Comparison of ENCODE assay signal across 2 cellular contexts in the genomic region with DNA sequence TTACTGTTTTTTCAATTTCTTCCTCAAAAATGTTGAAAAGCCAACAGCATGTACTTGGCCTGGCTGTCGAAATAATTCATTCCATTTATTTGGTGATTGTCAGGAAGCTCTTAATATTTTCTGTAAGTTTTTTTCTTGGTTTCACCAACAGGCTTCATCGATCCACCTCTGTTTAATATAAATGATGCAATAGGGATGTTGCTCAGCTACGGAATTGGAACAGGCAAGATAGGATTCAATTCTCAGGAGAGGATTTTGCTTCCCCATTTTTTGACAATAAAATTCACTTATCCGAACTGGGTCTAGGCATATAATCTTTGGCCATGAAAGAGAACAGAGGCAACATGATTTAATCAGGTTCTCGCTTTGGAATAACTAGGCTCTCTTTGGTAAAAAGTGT.
A peak's percentile ranks its signal among the peaks of the same experiment; 100 is the strongest.
TF ChIP-seq lines count a peak whose summit lies in the region.

No MANE protein-coding gene starts in this region.

TF ChIP-seq in K562, 482 proteins besides CTCF, POLR2A, EP300 and RAD21:
- 0 out of 2 replicates have a peak, but pooled peaks have one; percentile 40 for TF ChIP-seq ATF3 (IDR thresholded peaks at IDR 0.05)
- TF ChIP-seq ATF3 (CRISPR knock-in tag; conservative IDR thresholded peaks at IDR 0.05) = no peak
- TF ChIP-seq ZSCAN32 (CRISPR knock-in tag; IDR thresholded peaks at IDR 0.05) = 0 out of 2 replicates have a peak, but pooled peaks have one; percentile 14
- TF ChIP-seq, protein P1, sequence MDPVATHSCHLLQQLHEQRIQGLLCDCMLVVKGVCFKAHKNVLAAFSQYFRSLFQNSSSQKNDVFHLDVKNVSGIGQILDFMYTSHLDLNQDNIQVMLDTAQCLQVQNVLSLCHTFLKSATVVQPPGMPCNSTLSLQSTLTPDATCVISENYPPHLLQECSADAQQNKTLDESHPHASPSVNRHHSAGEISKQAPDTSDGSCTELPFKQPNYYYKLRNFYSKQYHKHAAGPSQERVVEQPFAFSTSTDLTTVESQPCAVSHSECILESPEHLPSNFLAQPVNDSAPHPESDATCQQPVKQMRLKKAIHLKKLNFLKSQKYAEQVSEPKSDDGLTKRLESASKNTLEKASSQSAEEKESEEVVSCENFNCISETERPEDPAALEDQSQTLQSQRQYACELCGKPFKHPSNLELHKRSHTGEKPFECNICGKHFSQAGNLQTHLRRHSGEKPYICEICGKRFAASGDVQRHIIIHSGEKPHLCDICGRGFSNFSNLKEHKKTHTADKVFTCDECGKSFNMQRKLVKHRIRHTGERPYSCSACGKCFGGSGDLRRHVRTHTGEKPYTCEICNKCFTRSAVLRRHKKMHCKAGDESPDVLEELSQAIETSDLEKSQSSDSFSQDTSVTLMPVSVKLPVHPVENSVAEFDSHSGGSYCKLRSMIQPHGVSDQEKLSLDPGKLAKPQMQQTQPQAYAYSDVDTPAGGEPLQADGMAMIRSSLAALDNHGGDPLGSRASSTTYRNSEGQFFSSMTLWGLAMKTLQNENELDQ (CRISPR knock-in tag; IDR thresholded peaks at IDR 0.05; ENCODE audit: borderline replicate concordance) = no peak
- no peak for TF ChIP-seq CEBPG (CRISPR knock-in tag; IDR thresholded peaks at IDR 0.05)
- peak; percentile 38 to 67; a peak in 2 of 4 replicates for TF ChIP-seq CEBPG (tag; conservative IDR thresholded peaks at IDR 0.05 in 1 of 2, IDR thresholded peaks at IDR 0.05 in 1 of 2)
- TF ChIP-seq CEBPB (tag; IDR thresholded peaks at IDR 0.05) = peak; percentile 45; the same call in 1 of the 2 replicates
- TF ChIP-seq ZNF780A (CRISPR knock-in tag; IDR thresholded peaks at IDR 0.05) = no peak

TF ChIP-seq in HepG2, 621 proteins besides CTCF, POLR2A, EP300 and RAD21:
- TF ChIP-seq ATF7 (IDR thresholded peaks at IDR 0.05) (peak; percentile 41; the same call in 1 of the 2 replicates), ATF7 (CRISPR knock-in tag; IDR thresholded peaks at IDR 0.05) (no peak), CEBPB (IDR thresholded peaks at IDR 0.05; ENCODE audit: borderline replicate concordance, low read depth, low read length) (peak; percentile 4; the same call in 1 of the 2 replicates), SP4 (CRISPR knock-in tag; IDR thresholded peaks at IDR 0.05) (no peak), CCAR2 (optimal IDR thresholded peaks at IDR 0.05; ENCODE audit: low read depth, low read length) (no peak), RXRA (CRISPR knock-in tag; IDR thresholded peaks at IDR 0.05) (no peak)
